17 cellular contexts compared by ENCODE assay signal in genomic region chr6:128415387-128415786, GRCh38.
A peak's percentile ranks its signal among the peaks of the same experiment; 100 is the strongest.
DNase-seq lines count a peak whose midpoint lies in the region; TF ChIP-seq lines count a peak whose summit lies in the region.
"Had no signal": no experiment of that assay in that cellular context is flagged by ENCODE, and none has a peak within 500 bp of the region (broad histone marks: within the 10 kb centered on the region; RNA-seq: fewer than 3 reads in every experiment).

No MANE protein-coding gene starts in this region.

- H3K4me1 Mint-ChIP-seq in HFFc6 (ENCODE audit: low read depth) = peaks cover 42% of the 10 kb centered on the region
- H3K4me1 Mint-ChIP-seq in activated naive CD4-positive, alpha-beta T cell treated with anti-CD3 and anti-CD28 coated beads, Interleukin-2, amount 10 ng/mL, durations not matched to agents 7 days and 5 days = no peaks in the 10 kb centered on the region
- H3K4me1 Mint-ChIP-seq: CD4-positive, alpha-beta memory T cell; T-helper 17 cell had no signal

- no peak overlapping the region for H3K4me3 Mint-ChIP-seq in HFFc6
- H3K4me3 Mint-ChIP-seq in activated naive CD4-positive, alpha-beta T cell treated with anti-CD3 and anti-CD28 coated beads, Interleukin-2, amount 10 ng/mL, durations not matched to agents 7 days and 5 days = no peak overlapping the region
- H3K4me3 Mint-ChIP-seq: CD4-positive, alpha-beta memory T cell; T-helper 17 cell had no signal

- peaks cover 6% of the 10 kb centered on the region; the same call in 1 of the 2 replicates for H3K9me3 Mint-ChIP-seq in HFFc6
- peaks cover 4% of the 10 kb centered on the region for H3K9me3 Mint-ChIP-seq in activated naive CD4-positive, alpha-beta T cell treated with anti-CD3 and anti-CD28 coated beads, Interleukin-2, amount 10 ng/mL, durations not matched to agents 7 days and 5 days

- TF ChIP-seq CTCF in HFFc6 (IDR thresholded peaks at IDR 0.05) = no peak

- H3K27ac Mint-ChIP-seq in HFFc6 = 0 out of 2 replicates have a peak overlapping the region, but pooled peaks have one; percentile 19
- no peak overlapping the region for H3K27ac Mint-ChIP-seq in activated naive CD4-positive, alpha-beta T cell treated with anti-CD3 and anti-CD28 coated beads, Interleukin-2, amount 10 ng/mL, durations not matched to agents 7 days and 5 days
- H3K27ac Mint-ChIP-seq: CD4-positive, alpha-beta memory T cell; T-helper 17 cell had no signal

- H3K36me3 Mint-ChIP-seq in HFFc6 (ENCODE audit: low read depth) = peaks cover 41% of the 10 kb centered on the region
- H3K36me3 Mint-ChIP-seq in activated naive CD4-positive, alpha-beta T cell treated with anti-CD3 and anti-CD28 coated beads, Interleukin-2, amount 10 ng/mL, durations not matched to agents 7 days and 5 days = no peaks in the 10 kb centered on the region
- H3K36me3 Mint-ChIP-seq: CD4-positive, alpha-beta memory T cell had no signal

- no peaks in the 10 kb centered on the region for H3K27me3 Mint-ChIP-seq in HFFc6 (ENCODE audit: insufficient read depth)
- no peaks in the 10 kb centered on the region for H3K27me3 Mint-ChIP-seq in activated naive CD4-positive, alpha-beta T cell treated with anti-CD3 and anti-CD28 coated beads, Interleukin-2, amount 10 ng/mL, durations not matched to agents 7 days and 5 days
- H3K27me3 Mint-ChIP-seq: CD4-positive, alpha-beta memory T cell had no signal

- DNase-seq in HFFc6 (no peak), NCI-H146 treated with DMSO at 0.1 percent for 48 hours (lab: John Stamatoyannopoulos, UW; ENCODE audit: unreplicated experiment) (peak; percentile 49), NCI-H69 (lab: John Stamatoyannopoulos, UW) (peak; percentile 87), midbrain (lab: John Stamatoyannopoulos, UW) (peak; percentile 5), AG20443 (ENCODE audit: low spot score) (no peak), DMS53 (lab: John Stamatoyannopoulos, UW) (no peak)
- DNase-seq in activated naive CD4-positive, alpha-beta T cell treated with anti-CD3 and anti-CD28 coated beads, Interleukin-2, amount 10 ng/mL, durations not matched to agents 7 days and 5 days = no peak
- DNase-seq: BE2C; Calu3; CD4-positive, alpha-beta memory T cell; DMS79; NCI-H1048; NCI-H2107; NK-92 treated with Interleukin-12 subunit alpha and Interleukin-12 subunit beta, amount 100 ng/mL, for 24 hours; OCI-M1; RPMI8226; T-helper 17 cell had no signal

- CTCF ChIA-PET in activated naive CD4-positive, alpha-beta T cell treated with anti-CD3 and anti-CD28 coated beads, Interleukin-2, amount 10 ng/mL, durations not matched to agents 7 days and 5 days (lab: Charles Lee) = no interaction called here

Comparison
In these comparisons a context has a peak if more than half of its experiments do, and no peak if none do; other contexts are left out.
1. DNase-seq: peak in NCI-H146 treated with DMSO at 0.1 percent for 48 hours (single experiment), NCI-H69 (single experiment) and midbrain (single experiment); none in HFFc6 (single experiment), activated naive CD4-positive, alpha-beta T cell treated with anti-CD3 and anti-CD28 coated beads, Interleukin-2, amount 10 ng/mL, durations not matched to agents 7 days and 5 days (single experiment), AG20443 (single experiment) and DMS53 (single experiment).